ENCODE assay signal across 8 cellular contexts in genomic region chr21:38805282-38806152, GRCh38. TPM values are rescaled to one million over a fixed set of nuclear protein-coding genes. Genes with fewer than 3 reads are reported as not detected.
DNase-seq lines count a peak whose midpoint lies in the region; ATAC-seq, FAIRE-seq and TF ChIP-seq lines count a peak whose summit lies in the region.

TSS of gene ETS2 (plus strand) at chr21:38805929. CDS start at chr21:38810035, 4,106 bp downstream.

- H3K4me1 ChIP-seq in ACC112 (ENCODE audit: control insufficient read depth, insufficient read depth, low read length, unreplicated experiment) (peaks cover 27% of the 10 kb centered on the region), keratinocyte (ENCODE audit: control insufficient read depth, extremely low read depth, insufficient read depth, low read length) (peaks cover 54% of the 10 kb centered on the region)

- H3K4me3 ChIP-seq in ACC112 (ENCODE audit: low read depth, low read length) = peak within 1 kb of the TSS; percentile 89
- peak within 1 kb of the TSS; percentile 84 to 97 (median 85) for H3K4me3 ChIP-seq in keratinocyte (ENCODE audit: control insufficient read depth in 2 of 3, extremely low read depth in 1 of 3, insufficient read depth in 2 of 3, low read depth in 1 of 3, low read length in 3 of 3)

- H3K27me3 ChIP-seq in ACC112 (ENCODE audit: insufficient read depth, low read length) = no peaks in the 10 kb centered on the region
- no peaks in the 10 kb centered on the region for H3K27me3 ChIP-seq in keratinocyte (ENCODE audit: control insufficient read depth, extremely low read depth, insufficient read depth, low read length)

- ATAC-seq in GM19023 (IDR thresholded peaks at IDR 0.05; ENCODE audit: unreplicated experiment) (peak; percentile 61), HG03342 (IDR thresholded peaks at IDR 0.05; ENCODE audit: unreplicated experiment) (peak; percentile 66)

- no peak for FAIRE-seq in keratinocyte (lab: Jason Lieb, UNC)

- H3K79me2 ChIP-seq in ACC112 (ENCODE audit: control insufficient read depth, insufficient read depth, low read length, unreplicated experiment) (peaks cover 42% of the 10 kb centered on the region), keratinocyte (ENCODE audit: control insufficient read depth, insufficient read depth, low read length) (peaks cover 43% of the 10 kb centered on the region)

- TF ChIP-seq CTCF in keratinocyte (optimal IDR thresholded peaks at IDR 0.05 in 1 of 3, IDR thresholded peaks at IDR 0.05 in 1 of 3, conservative IDR thresholded peaks at IDR 0.05 in 1 of 3; ENCODE audit: extremely low read depth in 1 of 3, insufficient read depth in 2 of 3, low read length in 3 of 3) = no peak

- peak within 1 kb of the TSS; percentile 98 for H3K9ac ChIP-seq in keratinocyte (ENCODE audit: control insufficient read depth, extremely low read depth, insufficient read depth, low read length)

- dilution Hi-C loops in keratinocyte (cut with MboI; ENCODE audit: extremely low pct_ligation_motif_present, low sequenced_read_pairs) = no loop called here

- H3K9me1 ChIP-seq in keratinocyte (ENCODE audit: control insufficient read depth, extremely low read depth, insufficient read depth, low read length) = no peaks in the 10 kb centered on the region

- H2AFZ ChIP-seq in ACC112 (ENCODE audit: low read length, unreplicated experiment) = peak within 1 kb of the TSS; percentile 89
- peak within 1 kb of the TSS; percentile 21 for H2AFZ ChIP-seq in keratinocyte (ENCODE audit: control insufficient read depth, low read length)

- peak within 1 kb of the TSS; percentile 90 for H3K4me2 ChIP-seq in keratinocyte (ENCODE audit: control insufficient read depth, extremely low read depth, insufficient read depth, low read depth, low read length)

- H3K36me3 ChIP-seq in ACC112 (ENCODE audit: insufficient read depth, low read length) (no peaks in the 10 kb centered on the region), keratinocyte (ENCODE audit: control insufficient read depth in 2 of 2, extremely low read depth in 1 of 2, insufficient read depth in 2 of 2, low read length in 2 of 2) (peaks cover 5 to 19% of the 10 kb centered on the region in 2 experiments)

- H3K27ac ChIP-seq in ACC112 (ENCODE audit: low read depth, low read length) (peak within 1 kb of the TSS; percentile 56; the same call in 1 of the 2 replicates), keratinocyte (ENCODE audit: control insufficient read depth, insufficient read depth, low read length) (peak within 1 kb of the TSS; percentile 97)

- no peaks in the 10 kb centered on the region for H4K20me1 ChIP-seq in keratinocyte (ENCODE audit: control insufficient read depth, extremely low read depth, insufficient read depth, low read length)

- DNase-seq in NCI-H510A (lab: John Stamatoyannopoulos, UW) = peak; percentile 94
- DNase-seq in activated CD4-positive, alpha-beta T cell treated with anti-CD3 and anti-CD28 coated beads for 24 hours (ENCODE audit: low read depth in 2 of 2) = peak; percentile 60 to 66
- peak; percentile 79 for DNase-seq in cerebellum (ENCODE audit: low spot score)
- DNase-seq in keratinocyte (ENCODE audit: low read depth, low spot score) = no peak
- peak; percentile 42 to 64 for DNase-seq in stimulated activated CD4-positive, alpha-beta T cell treated with anti-CD3 and anti-CD28 coated beads, Interleukin-15, amount 100 ng/mL, for 1 hour (ENCODE audit: low read depth in 1 of 2, low spot score in 1 of 2)

- H3K9me3 ChIP-seq in keratinocyte (ENCODE audit: control insufficient read depth, low read depth, low read length) = no peaks in the 10 kb centered on the region

RNA-seq across cellular contexts. Expression of gene ETS2, which starts in this region (rescaled TPM):
- 15.7 TPM for total RNA-seq in cerebellum
- 58.5 to 61.4 TPM (median 60.3 TPM) in 3 replicates for polyA plus RNA-seq in keratinocyte
- 143 TPM for polyA plus RNA-seq in keratinocyte (2011; ENCODE audit: low read depth)
- 29.1 and 35.4 TPM in 2 replicates for polyA plus RNA-seq in keratinocyte (2011; cell fraction: cytosol; rRNA removed)
- polyA plus RNA-seq in keratinocyte (2011; cell fraction: nucleus; rRNA removed) = 122 and 140 TPM in 2 replicates
- polyA plus RNA-seq in keratinocyte (2012; ENCODE audit: low replicate concordance) = 37.3 and 92.4 TPM in 2 replicates
- 46.3 to 57.2 TPM (median 49.1 TPM) in 3 replicates for polyA minus RNA-seq in keratinocyte
- polyA minus RNA-seq in keratinocyte (2011; cell fraction: cytosol; rRNA and poly(A)+ RNA removed) = 34.7 TPM
- 70.5 and 112 TPM in 2 replicates for polyA minus RNA-seq in keratinocyte (2011; cell fraction: nucleus; rRNA and poly(A)+ RNA removed)
